Comparison of ENCODE assay signal across 9 cellular contexts in the genomic region with DNA sequence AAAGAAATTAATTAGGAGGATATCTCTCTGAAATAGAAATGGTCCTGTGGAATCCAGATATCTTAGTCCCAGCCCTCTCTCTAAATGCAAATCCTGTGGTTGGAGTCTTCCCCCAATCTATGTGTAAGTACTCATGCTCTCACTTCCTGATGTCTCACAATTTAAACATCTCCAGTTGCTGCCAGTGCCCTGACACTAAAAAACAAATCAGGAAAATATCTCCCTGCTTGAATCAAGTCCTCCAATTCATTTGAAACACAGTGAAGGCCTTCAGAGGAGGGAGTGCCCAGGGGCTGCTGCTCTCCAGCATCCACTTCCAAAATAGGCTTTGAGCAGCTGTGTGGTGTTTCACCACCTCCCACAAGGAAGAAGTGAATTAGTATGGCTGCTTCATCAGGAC.
DNase-seq lines count a peak whose midpoint lies in the region; ATAC-seq and FAIRE-seq lines count a peak whose summit lies in the region.
"Had no signal": no experiment of that assay in that cellular context is flagged by ENCODE, and none has a peak within 500 bp of the region (broad histone marks: within the 10 kb centered on the region; RNA-seq: fewer than 3 reads in every experiment).

No MANE protein-coding gene starts in this region.

- ATAC-seq in GM18519 (IDR thresholded peaks at IDR 0.05; ENCODE audit: low FRiP score, unreplicated experiment) (peak; percentile 73), GM21825 (IDR thresholded peaks at IDR 0.05; ENCODE audit: unreplicated experiment) (peak; percentile 78)
- ATAC-seq in stimulated activated naive CD8-positive, alpha-beta T cell treated with anti-CD3 and anti-CD28 coated beads, Interleukin-15, Interleukin-2, amounts not matched to agents 100 U/mL and 50 U/mL, for 24 hours = no peak

- DNase-seq in HS-5 (ENCODE audit: low read depth) (peak; percentile 84), glomerular visceral epithelial cell (ENCODE audit: extremely low spot score) (peak; percentile 67), AML-193 (lab: John Stamatoyannopoulos, UW) (no peak), small intestine (no peak)
- DNase-seq in activated T-helper 2 cell treated with anti-CD3 and anti-CD28 coated beads, Interferon-gamma antibody, Interleukin-2, Interleukin-4, amounts not matched to agents 10 μg/mL and 5 μg/mL and 100 μg/mL, durations not matched to agents 14 hours and 24 hours and 36 hours (ENCODE audit: low spot score) = no peak
- DNase-seq in stimulated activated naive CD8-positive, alpha-beta T cell treated with anti-CD3 and anti-CD28 coated beads, Interleukin-15, Interleukin-2, amounts not matched to agents 100 U/mL and 50 U/mL, for 24 hours = no peak
- DNase-seq: OCI-M1 had no signal

- no peak overlapping the region for H3K27ac ChIP-seq in small intestine (ENCODE audit: low read depth in 1 of 2, low read length in 1 of 2)

- no peak overlapping the region for H3K4me3 ChIP-seq in small intestine (ENCODE audit: low read depth in 1 of 2, low read length in 2 of 2)

- no peaks in the 10 kb centered on the region for H3K4me1 ChIP-seq in small intestine (ENCODE audit: control insufficient read depth in 2 of 2, insufficient read depth in 1 of 2, low read depth in 1 of 2, low read length in 1 of 2)

- no peaks in the 10 kb centered on the region for H3K36me3 Mint-ChIP-seq in activated T-helper 2 cell treated with anti-CD3 and anti-CD28 coated beads, Interferon-gamma antibody, Interleukin-2, Interleukin-4, amounts not matched to agents 10 μg/mL and 5 μg/mL and 100 μg/mL, durations not matched to agents 14 hours and 24 hours and 36 hours (ENCODE audit: low read depth)

- no peaks in the 10 kb centered on the region for H3K27me3 Mint-ChIP-seq in activated T-helper 2 cell treated with anti-CD3 and anti-CD28 coated beads, Interferon-gamma antibody, Interleukin-2, Interleukin-4, amounts not matched to agents 10 μg/mL and 5 μg/mL and 100 μg/mL, durations not matched to agents 14 hours and 24 hours and 36 hours (ENCODE audit: low read depth)

- no peaks in the 10 kb centered on the region for H3K27me3 ChIP-seq in small intestine (ENCODE audit: control insufficient read depth in 2 of 2, insufficient read depth in 2 of 2, low read length in 2 of 2)

- H3K9me3 Mint-ChIP-seq in activated T-helper 2 cell treated with anti-CD3 and anti-CD28 coated beads, Interferon-gamma antibody, Interleukin-2, Interleukin-4, amounts not matched to agents 10 μg/mL and 5 μg/mL and 100 μg/mL, durations not matched to agents 14 hours and 24 hours and 36 hours = no peaks in the 10 kb centered on the region

- no peak overlapping the region for H3K4me3 Mint-ChIP-seq in activated T-helper 2 cell treated with anti-CD3 and anti-CD28 coated beads, Interferon-gamma antibody, Interleukin-2, Interleukin-4, amounts not matched to agents 10 μg/mL and 5 μg/mL and 100 μg/mL, durations not matched to agents 14 hours and 24 hours and 36 hours (ENCODE audit: low read depth)

- no peaks in the 10 kb centered on the region for H3K9me3 ChIP-seq in small intestine (ENCODE audit: control insufficient read depth, low read depth)

- no peaks in the 10 kb centered on the region for H3K4me1 Mint-ChIP-seq in activated T-helper 2 cell treated with anti-CD3 and anti-CD28 coated beads, Interferon-gamma antibody, Interleukin-2, Interleukin-4, amounts not matched to agents 10 μg/mL and 5 μg/mL and 100 μg/mL, durations not matched to agents 14 hours and 24 hours and 36 hours (ENCODE audit: low read depth)

- FAIRE-seq in small intestine (lab: Jason Lieb, UNC) = no peak

- H3K27ac Mint-ChIP-seq in activated T-helper 2 cell treated with anti-CD3 and anti-CD28 coated beads, Interferon-gamma antibody, Interleukin-2, Interleukin-4, amounts not matched to agents 10 μg/mL and 5 μg/mL and 100 μg/mL, durations not matched to agents 14 hours and 24 hours and 36 hours = no peak overlapping the region

- intact Hi-C loops in activated T-helper 2 cell treated with anti-CD3 and anti-CD28 coated beads, Interferon-gamma antibody, Interleukin-2, Interleukin-4, amounts not matched to agents 10 μg/mL and 5 μg/mL and 100 μg/mL, durations not matched to agents 14 hours and 24 hours and 36 hours (cut with micrococcal nuclease) = no loop called here

- H3K36me3 ChIP-seq in small intestine (ENCODE audit: control insufficient read depth in 2 of 2, insufficient read depth in 2 of 2, low read length in 2 of 2) = no peaks in the 10 kb centered on the region

Comparison
In these comparisons a context has a peak if more than half of its experiments do, and no peak if none do; other contexts are left out.
1. DNase-seq: peak in HS-5 (single experiment) and glomerular visceral epithelial cell (single experiment); none in activated T-helper 2 cell treated with anti-CD3 and anti-CD28 coated beads, Interferon-gamma antibody, Interleukin-2, Interleukin-4, amounts not matched to agents 10 μg/mL and 5 μg/mL and 100 μg/mL, durations not matched to agents 14 hours and 24 hours and 36 hours (single experiment), AML-193 (0 of 2), small intestine (single experiment) and stimulated activated naive CD8-positive, alpha-beta T cell treated with anti-CD3 and anti-CD28 coated beads, Interleukin-15, Interleukin-2, amounts not matched to agents 100 U/mL and 50 U/mL, for 24 hours (single experiment).